7 cellular contexts compared by ENCODE assay signal in genomic region chr17:47066841-47067682, GRCh38.
DNase-seq lines count a peak whose midpoint lies in the region; ATAC-seq and TF ChIP-seq lines count a peak whose summit lies in the region.

No MANE protein-coding gene starts in this region.

- peak overlapping the region; percentile 99 for H3K4me3 ChIP-seq in kidney epithelial cell (ENCODE audit: low read depth, low read length)

- H3K4me3 Mint-ChIP-seq in chondrocyte (ENCODE audit: unreplicated experiment) = peak overlapping the region; percentile 92

- DNase-seq in NCI-H510A (lab: John Stamatoyannopoulos, UW) (peak; percentile 86), chondrocyte (ENCODE audit: low spot score) (no peak), kidney epithelial cell (ENCODE audit: low read depth) (peak; percentile 67)
- DNase-seq in activated CD4-positive, alpha-beta T cell treated with anti-CD3 and anti-CD28 coated beads for 1 hour = peak; percentile 65
- peak; percentile 85 for DNase-seq in stimulated activated CD4-positive, alpha-beta T cell treated with anti-CD3 and anti-CD28 coated beads, Interleukin-15, amount 100 ng/mL, for 24 hours

- H3K27me3 ChIP-seq in kidney epithelial cell (ENCODE audit: control insufficient read depth, insufficient read depth, low read length) = no peaks in the 10 kb centered on the region

- peak overlapping the region; percentile 95 for H3K27ac Mint-ChIP-seq in chondrocyte (ENCODE audit: unreplicated experiment)

- H3K4me1 Mint-ChIP-seq in chondrocyte (ENCODE audit: low read depth) = peaks cover 14% of the 10 kb centered on the region

- H3K9me3 Mint-ChIP-seq in chondrocyte (ENCODE audit: low read depth) = peaks cover 3% of the 10 kb centered on the region

- no peaks in the 10 kb centered on the region for H3K36me3 ChIP-seq in kidney epithelial cell (ENCODE audit: control insufficient read depth, insufficient read depth, low read length)

- no peaks in the 10 kb centered on the region for H3K27me3 Mint-ChIP-seq in chondrocyte (ENCODE audit: low read depth)

- peak; percentile 43 for TF ChIP-seq CTCF in chondrocyte (IDR thresholded peaks at IDR 0.05)
- TF ChIP-seq CTCF in kidney epithelial cell (IDR thresholded peaks at IDR 0.05; ENCODE audit: insufficient read depth, low read length, poor library complexity, severe bottlenecking) = no peak

- H3K36me3 Mint-ChIP-seq in chondrocyte (ENCODE audit: low read depth) = no peaks in the 10 kb centered on the region

- peak; percentile 59 for ATAC-seq in GM18517 (IDR thresholded peaks at IDR 0.05; ENCODE audit: unreplicated experiment)
- peak; percentile 86 for ATAC-seq in HG03280 (IDR thresholded peaks at IDR 0.05; ENCODE audit: unreplicated experiment)
